Comparison of ENCODE assay signal across 2 cellular contexts in genomic region chr9:92636627-92637026, GRCh38.
TF ChIP-seq lines count a peak whose summit lies in the region.

No MANE protein-coding gene starts in this region.

TF ChIP-seq in SK-N-SH, 30 proteins besides CTCF, POLR2A, EP300 and RAD21 (continued from another document):
- TF ChIP-seq NFIC (IDR thresholded peaks at IDR 0.05; ENCODE audit: borderline replicate concordance) (no peak), ELF1 (IDR thresholded peaks at IDR 0.05) (no peak)

TF ChIP-seq in SK-N-SH treated with all-trans-retinoic acid at 6 μM for 48 hours, 23 proteins besides CTCF, POLR2A, EP300 and RAD21 (continued from another document):
- TF ChIP-seq CREB5 (CRISPR knock-in tag; IDR thresholded peaks at IDR 0.05; ENCODE audit: low read depth): no peak
